In the genomic region with DNA sequence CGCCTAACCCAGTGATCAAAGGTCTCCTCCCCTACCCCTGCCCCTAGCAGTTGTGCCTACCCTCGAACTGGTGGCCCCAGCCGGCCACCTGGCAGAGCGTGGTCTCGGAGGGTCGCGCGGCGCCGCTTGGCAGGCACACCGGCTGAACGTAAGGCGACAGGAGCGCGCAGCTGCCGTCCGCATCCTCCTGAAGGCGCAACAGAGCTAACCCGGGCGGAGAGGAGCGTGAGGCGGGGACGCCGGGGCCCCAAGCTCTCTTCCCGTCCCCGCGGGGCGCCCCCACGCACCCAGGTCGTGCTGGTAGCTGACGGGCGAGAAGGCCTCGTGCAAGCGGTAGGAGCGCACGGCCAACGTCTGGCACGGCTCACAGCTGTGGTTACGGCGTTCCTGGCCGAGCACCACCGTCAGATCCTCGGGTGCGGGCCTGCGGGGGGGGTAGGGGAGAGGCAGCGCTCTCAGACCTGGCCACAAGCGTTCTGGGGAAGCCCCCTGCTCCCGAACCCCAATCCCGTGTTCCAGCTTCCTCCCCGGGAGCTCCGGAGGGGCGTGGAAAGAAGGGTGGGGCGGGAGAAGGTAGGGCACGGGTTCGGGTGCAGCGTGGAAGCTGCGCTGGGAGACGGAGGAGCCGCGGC, we compare ENCODE assay signal across 6 cellular contexts. TPM values are rescaled to one million over a fixed set of nuclear protein-coding genes. Genes with fewer than 3 reads are reported as not detected.
A peak's percentile ranks its signal among the peaks of the same experiment; 100 is the strongest.
DNase-seq lines count a peak whose midpoint lies in the region; TF ChIP-seq lines count a peak whose summit lies in the region.

No MANE protein-coding gene starts in this region.

- WGBS in trophoblast cell (ENCODE audit: extremely low coverage, insufficient coverage, insufficient read length): no CpG with 5 or more reads among the region's 60 CpGs

- H4K8ac ChIP-seq in trophoblast cell (ENCODE audit: low read depth, low read length): peak overlapping the region; percentile 3

- no peak overlapping the region for H3K14ac ChIP-seq in trophoblast cell (ENCODE audit: low read length)

- H3K79me1 ChIP-seq in trophoblast cell (ENCODE audit: low read length): peaks cover 2% of the 10 kb centered on the region

- H2AFZ ChIP-seq in trophoblast cell (ENCODE audit: insufficient read depth, low read length, poor library complexity): peak overlapping the region; percentile 74

- no peak overlapping the region for H4K12ac ChIP-seq in trophoblast cell (ENCODE audit: low read depth, low read length)

- H3K36me3 ChIP-seq in BJ (ENCODE audit: control insufficient read depth, insufficient read depth, low read length) (no peaks in the 10 kb centered on the region), trophoblast cell (ENCODE audit: control insufficient read depth in 1 of 2, insufficient read depth in 2 of 2, low read length in 2 of 2) (no peaks in the 10 kb centered on the region)

- H2BK12ac ChIP-seq in trophoblast cell (ENCODE audit: low read length): no peak overlapping the region

- POLR2A ChIA-PET in BJ (lab: Charles Lee): interaction anchor here (0.6 to 1.1 kb wide), 2 partner anchors 51 to 94 kb away, joined by 3 to 6 read pairs; partner anchors contain the start of gene PDLIM7

- peaks cover 14 to 23% of the 10 kb centered on the region in 2 experiments for H3K4me1 ChIP-seq in trophoblast cell (ENCODE audit: control insufficient read depth in 1 of 2, insufficient read depth in 2 of 2, low read length in 2 of 2)

- DNase-seq in BJ (ENCODE audit: low read depth) (no peak), GM20000 (ENCODE audit: low spot score) (peak; percentile 76), NCI-H748 treated with DMSO at 0.1 percent for 48 hours (lab: John Stamatoyannopoulos, UW) (peak; percentile 40), caudate nucleus (lab: John Stamatoyannopoulos, UW) (peak in 30 of 61 donors; percentile 28 to 78 (median 52)), trophoblast cell (peak; percentile 24 to 43), GM03348 (ENCODE audit: low spot score) (no peak)

- H3K9me3 ChIP-seq in trophoblast cell (ENCODE audit: insufficient read depth, low read depth, low read length): peaks cover 1% of the 10 kb centered on the region

- H2BK5ac ChIP-seq in trophoblast cell (ENCODE audit: low read depth, low read length, poor library complexity): no peak overlapping the region

- no peak overlapping the region for H4K91ac ChIP-seq in trophoblast cell (ENCODE audit: low read depth, low read length)

- H3K27me3 ChIP-seq in BJ (ENCODE audit: control insufficient read depth, insufficient read depth, low read length) (peaks cover 33% of the 10 kb centered on the region), trophoblast cell (ENCODE audit: insufficient read depth, low read length) (peaks cover 28% of the 10 kb centered on the region)

- H3K4me3 ChIP-seq in BJ (ENCODE audit: low read depth, low read length): peak overlapping the region; percentile 49
- peak overlapping the region; percentile 54 for H3K4me3 ChIP-seq in trophoblast cell (ENCODE audit: low read depth, low read length)

- no peak overlapping the region for H2AK5ac ChIP-seq in trophoblast cell (ENCODE audit: low read length)

- H3K9ac ChIP-seq in trophoblast cell (ENCODE audit: low read length): no peak overlapping the region

- no peak overlapping the region for H3K4ac ChIP-seq in trophoblast cell (ENCODE audit: low read depth, low read length)

- no peak overlapping the region for H3K23ac ChIP-seq in trophoblast cell (ENCODE audit: low read length)

- H3K27ac ChIP-seq in caudate nucleus (ENCODE audit: low read depth, low read length) (peak overlapping the region; percentile 44), trophoblast cell (ENCODE audit: low read depth, low read length) (no peak overlapping the region)

- TF ChIP-seq CTCF in BJ (IDR thresholded peaks at IDR 0.05; ENCODE audit: insufficient read depth, low read depth, low read length) (no peak), GM20000 (IDR thresholded peaks at IDR 0.05; ENCODE audit: extremely low read depth, missing control alignments) (no peak)

- CTCF ChIA-PET in BJ (lab: Yijun Ruan, JAX): interaction anchor here (0.9 to 10.0 kb wide), 32 partner anchors 11 to 743 kb away, joined by 3 to 352 read pairs (median 7); partner anchors contain the start of genes B4GALT7, DOK3, GRK6 and LMAN2

- peak overlapping the region; percentile 97 for H3K4me2 ChIP-seq in trophoblast cell (ENCODE audit: low read length)

- no peaks in the 10 kb centered on the region for H3K79me2 ChIP-seq in trophoblast cell (ENCODE audit: control insufficient read depth, insufficient read depth, low read length, poor library complexity)

- H2BK120ac ChIP-seq in trophoblast cell (ENCODE audit: insufficient read depth, low read length, poor library complexity): no peak overlapping the region

- no peak overlapping the region for H3K18ac ChIP-seq in trophoblast cell (ENCODE audit: low read length)

RNA-seq across cellular contexts. Expression of gene PFN3, which starts 2.8 kb away (rescaled TPM):
- not detected in 2 replicates for polyA plus RNA-seq in BJ (2011; rRNA removed)
- polyA minus RNA-seq in BJ (2011; rRNA and poly(A)+ RNA removed): not detected in 2 replicates
- polyA plus RNA-seq in trophoblast cell (2013): not detected in 2 replicates

RNA-seq across cellular contexts. Expression of gene F12, which starts 6.1 kb away (rescaled TPM):
- polyA plus RNA-seq in BJ (2011; rRNA removed): 0.67 and 0.69 TPM in 2 replicates
- not detected in 2 replicates for polyA minus RNA-seq in BJ (2011; rRNA and poly(A)+ RNA removed)
- polyA plus RNA-seq in trophoblast cell (2013): 0.47 and 0.49 TPM in 2 replicates

RNA-seq across cellular contexts. Expression of gene SLC34A1, which starts 19.1 kb away (rescaled TPM):
- polyA plus RNA-seq in BJ (2011; rRNA removed): not detected in 2 replicates
- not detected in 2 replicates for polyA minus RNA-seq in BJ (2011; rRNA and poly(A)+ RNA removed)
- not detected in 2 replicates for polyA plus RNA-seq in trophoblast cell (2013)

RNA-seq across cellular contexts. Expression of gene GRK6, which starts 23.2 kb away (rescaled TPM):
- polyA plus RNA-seq in BJ (2011; rRNA removed): 24.0 and 37.7 TPM in 2 replicates
- 17.7 and 20.2 TPM in 2 replicates for polyA minus RNA-seq in BJ (2011; rRNA and poly(A)+ RNA removed)
- polyA plus RNA-seq in trophoblast cell (2013): 15.2 and 16.0 TPM in 2 replicates

RNA-seq across cellular contexts. Expression of gene PRR7, which starts 43.3 kb away (rescaled TPM):
- 1.6 TPM in 2 replicates for polyA plus RNA-seq in BJ (2011; rRNA removed)
- polyA minus RNA-seq in BJ (2011; rRNA and poly(A)+ RNA removed): 0.24 and 0.26 TPM in 2 replicates
- polyA plus RNA-seq in trophoblast cell (2013): 1.7 and 1.9 TPM in 2 replicates

Comparison
In these comparisons a context has a peak if more than half of its experiments do, and no peak if none do; other contexts are left out.
1. DNase-seq: peak in GM20000 (single experiment), NCI-H748 treated with DMSO at 0.1 percent for 48 hours (single experiment) and trophoblast cell (2 of 2); none in BJ (single experiment) and GM03348 (single experiment).